Comparison of ENCODE assay signal across 9 cellular contexts in the genomic region with DNA sequence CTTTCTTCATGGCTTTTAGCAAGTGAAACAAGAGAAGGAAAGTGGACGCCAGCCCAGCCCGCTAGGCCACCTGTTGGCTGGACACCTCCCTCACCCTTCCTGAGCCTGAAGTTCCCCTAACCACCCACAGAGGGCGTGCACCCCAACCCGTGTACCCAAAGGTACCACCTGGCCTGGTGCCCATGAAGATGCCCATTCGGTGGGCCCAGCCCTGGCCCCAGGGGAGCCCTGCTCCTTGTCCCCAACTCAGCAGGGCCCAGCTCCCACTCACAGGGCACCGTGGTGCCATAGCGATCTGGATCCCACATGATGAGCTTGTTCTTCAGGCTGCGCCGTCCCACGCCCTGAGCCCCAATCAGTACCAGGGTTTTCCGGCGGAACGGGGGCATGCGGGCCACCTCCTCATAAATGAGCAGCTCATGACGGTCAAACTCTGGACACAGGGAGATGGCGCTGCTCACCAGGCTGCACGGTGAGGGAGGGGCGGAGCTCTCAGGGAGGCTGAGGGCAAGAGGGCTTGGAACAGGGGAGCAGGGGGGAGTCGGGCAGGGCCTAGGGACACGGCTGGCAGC. TPM values are rescaled to one million over a fixed set of nuclear protein-coding genes. Genes with fewer than 3 reads are reported as not detected.
DNase-seq lines count a peak whose midpoint lies in the region; ATAC-seq and TF ChIP-seq lines count a peak whose summit lies in the region.
"Had no signal": no experiment of that assay in that cellular context is flagged by ENCODE, and none has a peak within 500 bp of the region (broad histone marks: within the 10 kb centered on the region; RNA-seq: fewer than 3 reads in every experiment).

No MANE protein-coding gene starts in this region.

- peak; percentile 25 for DNase-seq in COR-L47 (lab: John Stamatoyannopoulos, UW)
- peak; percentile 70 for DNase-seq in HT-29 (ENCODE audit: low spot score)
- DNase-seq in T-helper 9 cell, result peak; percentile 20
- DNase-seq in mammary epithelial cell, result peak; percentile 25
- DNase-seq in memory B cell (ENCODE audit: low spot score in 2 of 2), result peak in 1 of 2 donors; percentile 39
- DNase-seq in tibial artery, result no peak
- no peak for DNase-seq in globus pallidus (ENCODE audit: low spot score)

- H3K4me1 ChIP-seq in mammary epithelial cell (ENCODE audit: insufficient read depth, low read length), result peaks cover 4% of the 10 kb centered on the region
- H3K4me1 ChIP-seq in tibial artery, result peaks cover 0 to 8% (median 1%) of the 10 kb centered on the region in 4 donors

- H3K79me2 ChIP-seq in mammary epithelial cell (ENCODE audit: insufficient read depth, low read length), result no peaks in the 10 kb centered on the region

- H3K4me3 ChIP-seq in mammary epithelial cell (replicated peaks in 1 of 3; ENCODE audit: insufficient read depth in 1 of 3, low read depth in 2 of 3, low read length in 3 of 3) (no peak overlapping the region), tibial artery (no peak overlapping the region)

- TF ChIP-seq CTCF in mammary epithelial cell (conservative IDR thresholded peaks at IDR 0.05 in 1 of 2, IDR thresholded peaks at IDR 0.05 in 1 of 2; ENCODE audit: extremely low read depth in 1 of 2, insufficient read depth in 1 of 2, low read depth in 1 of 2, low read length in 2 of 2) (peak; percentile 69 to 82), tibial artery (IDR thresholded peaks at IDR 0.05) (peak; percentile 34 to 56)

- no peaks in the 10 kb centered on the region for H3K9me3 ChIP-seq in mammary epithelial cell (replicated peaks; ENCODE audit: insufficient read depth, low read length)
- H3K9me3 ChIP-seq in tibial artery, result no peaks in the 10 kb centered on the region

- H3K4me2 ChIP-seq in mammary epithelial cell (ENCODE audit: insufficient read depth, low read depth, low read length), result no peak overlapping the region

- dilution Hi-C loops in mammary epithelial cell (cut with HindIII; ENCODE audit: low sequenced_read_pairs), result no loop called here

- H3K4me3 Mint-ChIP-seq in memory B cell, result no peak overlapping the region
- H3K4me3 Mint-ChIP-seq: immature natural killer cell had no signal

- no peak overlapping the region for H2AFZ ChIP-seq in mammary epithelial cell (ENCODE audit: low read depth, low read length)

- no peak overlapping the region for H3K27ac Mint-ChIP-seq in memory B cell
- H3K27ac Mint-ChIP-seq: immature natural killer cell had no signal

- no peak overlapping the region for H3K27ac ChIP-seq in mammary epithelial cell (ENCODE audit: insufficient read depth, low read depth, low read length)
- H3K27ac ChIP-seq in tibial artery, result no peak overlapping the region

- H3K4me1 Mint-ChIP-seq in memory B cell, result no peaks in the 10 kb centered on the region
- H3K4me1 Mint-ChIP-seq: immature natural killer cell had no signal

- H3K27me3 ChIP-seq in mammary epithelial cell (ENCODE audit: insufficient read depth, low read length) (peaks cover 2% of the 10 kb centered on the region), tibial artery (no peaks in the 10 kb centered on the region)

- intact Hi-C loops in mammary epithelial cell (cut with micrococcal nuclease), result no loop called here
- intact Hi-C loops in tibial artery (cut with DNase I; ENCODE audit: low total_unique reads), result no loop called here

- H3K36me3 Mint-ChIP-seq in memory B cell, result no peaks in the 10 kb centered on the region
- H3K36me3 Mint-ChIP-seq: immature natural killer cell had no signal

- H3K36me3 ChIP-seq in mammary epithelial cell (ENCODE audit: insufficient read depth, low read length) (no peaks in the 10 kb centered on the region), tibial artery (peaks cover 9 to 44% (median 17%) of the 10 kb centered on the region in 3 donors)

- in situ Hi-C loops in mammary epithelial cell (cut with MboI; ENCODE audit: low sequenced_read_pairs in 2 of 2), result no loop called here

- CTCF ChIA-PET in mammary epithelial cell (lab: Charles Lee; ENCODE audit: low non-redundant PET), result interaction anchor here (0.5 kb wide), 1 partner anchor 63 kb away, joined by 3 read pairs; no protein-coding TSS in a partner anchor

- no TSS peak for BruUV-seq in mammary epithelial cell (replicated peaks; lab: Mats Ljungman, UMichigan)

- H4K20me1 ChIP-seq in mammary epithelial cell (ENCODE audit: insufficient read depth, low read length), result no peaks in the 10 kb centered on the region

- no peaks in the 10 kb centered on the region for H3K9me3 Mint-ChIP-seq in memory B cell
- H3K9me3 Mint-ChIP-seq: immature natural killer cell had no signal

- ATAC-seq in memory B cell (ENCODE audit: low read depth) (peak; percentile 44), HG02571 (IDR thresholded peaks at IDR 0.05; ENCODE audit: unreplicated experiment) (no peak)

- H3K9ac ChIP-seq in mammary epithelial cell (ENCODE audit: insufficient read depth, low read length), result no peak overlapping the region

- peaks cover 18% of the 10 kb centered on the region for H3K27me3 Mint-ChIP-seq in memory B cell

- 83% methylated on average over 17 of the region's 20 CpGs for WGBS in mammary epithelial cell (ENCODE audit: low coverage, missing lambda C conversion rate)

RNA-seq across cellular contexts. Expression of a gene that starts 26.8 kb away (rescaled TPM):
- total RNA-seq in HT-29 (2014; rRNA removed; shearing (Covaris generic)), result 0.29 and 0.56 TPM in 2 replicates
- total RNA-seq in mammary epithelial cell, result 1 to 10 TPM in 1 of 2 donors, under 1 TPM in 1; 0.85 to 1.8 TPM
- 0.75 TPM for polyA plus RNA-seq in mammary epithelial cell
- polyA minus RNA-seq in mammary epithelial cell, result 3.0 TPM

RNA-seq across cellular contexts. Expression of a gene that starts 33.5 kb away (rescaled TPM):
- total RNA-seq in HT-29 (2014; rRNA removed; shearing (Covaris generic)), result not detected in 2 replicates
- total RNA-seq in mammary epithelial cell, result not detected
- polyA plus RNA-seq in mammary epithelial cell, result 0.03 TPM
- polyA minus RNA-seq in mammary epithelial cell, result not detected
- polyA plus RNA-seq: immature natural killer cell had no signal

RNA-seq across cellular contexts. Expression of a gene that starts 47.6 kb away (rescaled TPM):
- 12.0 and 13.9 TPM in 2 replicates for total RNA-seq in HT-29 (2014; rRNA removed; shearing (Covaris generic))
- total RNA-seq in mammary epithelial cell, result 10 to 100 TPM; 10.8 to 19.6 TPM
- 7.1 TPM for polyA plus RNA-seq in mammary epithelial cell
- 3.5 TPM for polyA minus RNA-seq in mammary epithelial cell
- polyA plus RNA-seq: immature natural killer cell had no signal

Comparison
In these comparisons a context has a peak if more than half of its experiments do, and no peak if none do; other contexts are left out.
1. DNase-seq: peak in COR-L47 (single experiment), HT-29 (single experiment), T-helper 9 cell (single experiment) and mammary epithelial cell (single experiment); none in tibial artery (0 of 2) and globus pallidus (single experiment).